In genomic region chr10:59025981-59026730, GRCh38 we compare ENCODE assay signal across 1 cellular context.
TF ChIP-seq lines count a peak whose summit lies in the region.

No MANE protein-coding gene starts in this region.

TF ChIP-seq in GM23338, 12 proteins besides CTCF, POLR2A, EP300 and RAD21 (continued from another document):
- no peak for TF ChIP-seq REST (IDR thresholded peaks at IDR 0.05; ENCODE audit: unreplicated experiment)
- no peak for TF ChIP-seq NANOG (IDR thresholded peaks at IDR 0.05; ENCODE audit: borderline replicate concordance)
- no peak for TF ChIP-seq EZH2phosphoT487 (IDR thresholded peaks at IDR 0.05; ENCODE audit: unreplicated experiment)
- TF ChIP-seq POLR2AphosphoS5 (IDR thresholded peaks at IDR 0.05; ENCODE audit: low read depth): no peak
